8 cellular contexts compared by ENCODE assay signal in the genomic region with DNA sequence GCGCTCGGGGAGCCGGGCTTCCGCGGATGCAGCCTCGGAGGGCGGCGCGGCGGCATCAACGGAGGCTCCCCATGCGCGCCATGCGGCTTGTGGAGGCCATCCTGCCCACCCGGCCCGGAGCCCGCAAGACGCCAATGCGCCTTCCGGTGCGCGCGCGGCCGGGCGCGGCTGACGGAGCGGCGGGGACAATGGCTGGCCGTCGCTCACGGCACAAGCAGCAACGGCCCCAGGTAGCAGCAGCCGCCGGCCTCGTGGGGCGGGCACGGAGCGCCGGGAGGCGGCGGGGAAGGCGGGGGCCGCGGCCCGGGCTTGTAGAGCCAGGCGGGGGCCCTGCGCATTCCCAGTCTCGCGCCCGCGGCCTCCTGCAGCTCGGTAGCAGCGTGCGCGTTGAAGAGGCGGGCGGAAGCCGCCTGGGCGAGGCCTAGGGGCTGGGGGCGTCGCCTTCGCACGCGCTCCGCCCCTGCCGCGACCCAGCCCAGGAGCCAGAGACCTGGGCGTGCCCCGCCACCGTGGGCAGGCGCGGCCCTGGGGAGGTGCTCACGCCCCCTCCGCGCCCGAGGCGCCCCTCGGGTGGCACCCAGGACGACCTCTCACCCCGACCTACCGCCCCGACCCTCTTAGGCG.
A peak's percentile ranks its signal among the peaks of the same experiment; 100 is the strongest.
DNase-seq lines count a peak whose midpoint lies in the region; ATAC-seq and TF ChIP-seq lines count a peak whose summit lies in the region.
"Not testable (repeated sequence)": the region's sequence is repeated elsewhere in the genome, so short reads cannot be mapped to it uniquely, and the experiment has no call there.

No MANE protein-coding gene starts in this region.

- not testable (repeated sequence) for H3K9me2 ChIP-seq in OCI-LY1 (ENCODE audit: low read depth, low read length)

- not testable (repeated sequence) for H3K9me3 ChIP-seq in OCI-LY1 (ENCODE audit: low read length); breast epithelium; stomach

- not testable (repeated sequence) for H3K79me2 ChIP-seq in OCI-LY1 (ENCODE audit: insufficient read depth, low read length)

- not testable (repeated sequence) for H3K27me3 ChIP-seq in OCI-LY1 (ENCODE audit: insufficient read depth, low read length); breast epithelium; stomach

- TF ChIP-seq POLR2A in GM18505 (IDR thresholded peaks at IDR 0.05; ENCODE audit: borderline replicate concordance, extremely low read depth, insufficient read depth, insufficient read length); breast epithelium (IDR thresholded peaks at IDR 0.05); stomach (IDR thresholded peaks at IDR 0.05): not testable (repeated sequence)

- not testable (repeated sequence) for H2AFZ ChIP-seq in OCI-LY1 (ENCODE audit: low read length)

- ATAC-seq in GM18505 (IDR thresholded peaks at IDR 0.05; ENCODE audit: unreplicated experiment) (peak; percentile 98), GM19463 (IDR thresholded peaks at IDR 0.05; ENCODE audit: unreplicated experiment) (peak; percentile 89), HG02623 (IDR thresholded peaks at IDR 0.05; ENCODE audit: unreplicated experiment) (peak; percentile 93), HG03139 (IDR thresholded peaks at IDR 0.05; ENCODE audit: unreplicated experiment) (peak; percentile 90), left lobe of liver (peak; percentile 94)

- H3K4me2 ChIP-seq in OCI-LY1 (ENCODE audit: low read length): not testable (repeated sequence)

- H3F3A ChIP-seq in OCI-LY1 (ENCODE audit: insufficient read depth, low read length): not testable (repeated sequence)

- WGBS in stomach, 5 donors: 0% methylated on average over 5 of the region's 85 CpGs; no CpG with 5 or more reads in 4 of the 5 donors

- TF ChIP-seq EP300 in stomach (IDR thresholded peaks at IDR 0.05): not testable (repeated sequence)

- H3K4me1 ChIP-seq in OCI-LY1 (ENCODE audit: insufficient read depth, low read length, severe bottlenecking); breast epithelium; stomach: not testable (repeated sequence)

- not testable (repeated sequence) for TF ChIP-seq CTCF in OCI-LY1 (IDR thresholded peaks at IDR 0.05; ENCODE audit: low read length); breast epithelium (IDR thresholded peaks at IDR 0.05); stomach (IDR thresholded peaks at IDR 0.05)

- H4K20me1 ChIP-seq in OCI-LY1 (ENCODE audit: insufficient read depth, low read length): not testable (repeated sequence)

- DNase-seq in breast epithelium (ENCODE audit: low spot score in 2 of 2); left lobe of liver (ENCODE audit: low spot score); stomach: not testable (repeated sequence)

- H3K27ac ChIP-seq in OCI-LY1 (ENCODE audit: low read depth, low read length, poor library complexity, severe bottlenecking); breast epithelium: not testable (repeated sequence)
- peak overlapping the region in 1 of 5 donors; percentile 63 for H3K27ac ChIP-seq in stomach

- H3K4me3 ChIP-seq in OCI-LY1 (ENCODE audit: low read depth, low read length, poor library complexity, severe bottlenecking) (peak overlapping the region; percentile 33), breast epithelium (peak overlapping the region; percentile 18 to 67 (median 48)), stomach (peak overlapping the region; percentile 33 to 53 (median 41))

- not testable (repeated sequence) for H3K9ac ChIP-seq in OCI-LY1 (ENCODE audit: low read length)

- H3K36me3 ChIP-seq in OCI-LY1 (ENCODE audit: insufficient read depth, low read length); breast epithelium; stomach: not testable (repeated sequence)

- intact Hi-C loops in breast epithelium (cut with DNase I; ENCODE audit: low total_unique reads); stomach (cut with DNase I; ENCODE audit: low total_unique reads): not testable (repeated sequence)
